ENCODE assay signal across 15 cellular contexts in the genomic region with DNA sequence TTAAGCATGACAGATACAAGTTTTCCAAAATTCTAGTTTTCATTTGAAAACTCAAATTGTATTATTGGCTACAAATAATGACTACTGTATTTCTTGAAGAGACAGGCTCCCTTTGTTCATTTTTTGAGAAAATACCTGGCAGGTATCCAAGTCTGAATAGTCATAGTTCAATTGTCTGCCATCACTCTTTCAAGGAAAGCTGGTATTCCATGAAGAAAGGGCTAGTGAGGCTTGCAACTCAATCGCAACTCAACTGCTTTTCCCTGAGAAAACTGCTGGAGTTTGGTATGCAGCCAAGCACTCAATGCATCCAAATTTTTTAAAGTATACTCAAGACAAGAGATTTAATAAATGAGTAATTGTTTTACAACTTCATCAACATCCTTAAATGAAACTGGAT.
"Had no signal": no experiment of that assay in that cellular context is flagged by ENCODE, and none has a peak within 500 bp of the region (broad histone marks: within the 10 kb centered on the region; RNA-seq: fewer than 3 reads in every experiment).

No MANE protein-coding gene starts in this region.

- H3K9ac ChIP-seq: parathyroid adenoma had no signal

- H3K27me3 Mint-ChIP-seq: activated CD4-positive, alpha-beta T cell treated with anti-CD3 and anti-CD28 coated beads, Interleukin-2, amount 10 ng/mL, durations not matched to agents 7 days and 5 days; activated naive CD4-positive, alpha-beta T cell treated with anti-CD3 and anti-CD28 coated beads, Interleukin-2, amount 10 ng/mL, durations not matched to agents 7 days and 5 days had no signal

- H3K27me3 ChIP-seq: hepatocyte, right atrium auricular region, thyroid gland, vagina had no signal

- H3K4me3 Mint-ChIP-seq: activated CD4-positive, alpha-beta T cell treated with anti-CD3 and anti-CD28 coated beads, Interleukin-2, amount 10 ng/mL, durations not matched to agents 7 days and 5 days; activated naive CD4-positive, alpha-beta T cell treated with anti-CD3 and anti-CD28 coated beads, Interleukin-2, amount 10 ng/mL, durations not matched to agents 7 days and 5 days; endodermal cell; mesothelial cell of epicardium; T-helper 1 cell treated with Interleukin-12 subunit alpha and Interleukin-12 subunit beta and Interleukin-4 antibody, amounts not matched to agents 30 μg/mL and 1 μg/mL, for 36 hours; WTC11 had no signal

- DNase-seq: activated CD4-positive, alpha-beta T cell treated with anti-CD3 and anti-CD28 coated beads, Interleukin-2, amount 10 ng/mL, durations not matched to agents 7 days and 5 days; activated naive CD4-positive, alpha-beta T cell treated with anti-CD3 and anti-CD28 coated beads, Interleukin-2, amount 10 ng/mL, durations not matched to agents 7 days and 5 days; central memory CD4-positive, alpha-beta T cell; endodermal cell; small intestine; thyroid gland had no signal

- H3K36me3 ChIP-seq: right atrium auricular region, thyroid gland, vagina had no signal

- H3K4me3 ChIP-seq: hepatocyte, right atrium auricular region, thyroid gland, vagina had no signal

- H3K79me2 ChIP-seq: hepatocyte, parathyroid adenoma had no signal

- H3K27ac Mint-ChIP-seq: activated CD4-positive, alpha-beta T cell treated with anti-CD3 and anti-CD28 coated beads, Interleukin-2, amount 10 ng/mL, durations not matched to agents 7 days and 5 days; activated naive CD4-positive, alpha-beta T cell treated with anti-CD3 and anti-CD28 coated beads, Interleukin-2, amount 10 ng/mL, durations not matched to agents 7 days and 5 days; activated T-helper 2 cell treated with anti-CD3 and anti-CD28 coated beads, Interferon-gamma antibody, Interleukin-2, Interleukin-4, amounts not matched to agents 10 μg/mL and 5 μg/mL and 100 μg/mL, durations not matched to agents 14 hours and 24 hours and 36 hours; endodermal cell; mesothelial cell of epicardium; T-helper 1 cell treated with Interleukin-12 subunit alpha and Interleukin-12 subunit beta and Interleukin-4 antibody, amounts not matched to agents 30 μg/mL and 1 μg/mL, for 36 hours; WTC11 had no signal

- H3K4me2 ChIP-seq: hepatocyte had no signal

- H3K4me1 Mint-ChIP-seq: activated CD4-positive, alpha-beta T cell treated with anti-CD3 and anti-CD28 coated beads, Interleukin-2, amount 10 ng/mL, durations not matched to agents 7 days and 5 days; activated naive CD4-positive, alpha-beta T cell treated with anti-CD3 and anti-CD28 coated beads, Interleukin-2, amount 10 ng/mL, durations not matched to agents 7 days and 5 days; endodermal cell; mesothelial cell of epicardium; WTC11 had no signal

- H3K36me3 Mint-ChIP-seq: activated naive CD4-positive, alpha-beta T cell treated with anti-CD3 and anti-CD28 coated beads, Interleukin-2, amount 10 ng/mL, durations not matched to agents 7 days and 5 days; mesothelial cell of epicardium; WTC11 had no signal

- H3K9me3 ChIP-seq: right atrium auricular region, thyroid gland, vagina had no signal

- H3K27ac ChIP-seq: hepatocyte, parathyroid adenoma, right atrium auricular region, thyroid gland, vagina had no signal

- H3K9me3 Mint-ChIP-seq: activated CD4-positive, alpha-beta T cell treated with anti-CD3 and anti-CD28 coated beads, Interleukin-2, amount 10 ng/mL, durations not matched to agents 7 days and 5 days; activated naive CD4-positive, alpha-beta T cell treated with anti-CD3 and anti-CD28 coated beads, Interleukin-2, amount 10 ng/mL, durations not matched to agents 7 days and 5 days; activated T-helper 2 cell treated with anti-CD3 and anti-CD28 coated beads, Interferon-gamma antibody, Interleukin-2, Interleukin-4, amounts not matched to agents 10 μg/mL and 5 μg/mL and 100 μg/mL, durations not matched to agents 14 hours and 24 hours and 36 hours; endodermal cell; T-helper 1 cell treated with Interleukin-12 subunit alpha and Interleukin-12 subunit beta and Interleukin-4 antibody, amounts not matched to agents 30 μg/mL and 1 μg/mL, for 36 hours had no signal

- ATAC-seq: esophagus mucosa, WTC11 had no signal

- H2AFZ ChIP-seq: hepatocyte, parathyroid adenoma had no signal

- H3K4me1 ChIP-seq: parathyroid adenoma, right atrium auricular region, thyroid gland, vagina had no signal

- FAIRE-seq: small intestine had no signal
